ENCODE assay signal across 17 cellular contexts in the genomic region with DNA sequence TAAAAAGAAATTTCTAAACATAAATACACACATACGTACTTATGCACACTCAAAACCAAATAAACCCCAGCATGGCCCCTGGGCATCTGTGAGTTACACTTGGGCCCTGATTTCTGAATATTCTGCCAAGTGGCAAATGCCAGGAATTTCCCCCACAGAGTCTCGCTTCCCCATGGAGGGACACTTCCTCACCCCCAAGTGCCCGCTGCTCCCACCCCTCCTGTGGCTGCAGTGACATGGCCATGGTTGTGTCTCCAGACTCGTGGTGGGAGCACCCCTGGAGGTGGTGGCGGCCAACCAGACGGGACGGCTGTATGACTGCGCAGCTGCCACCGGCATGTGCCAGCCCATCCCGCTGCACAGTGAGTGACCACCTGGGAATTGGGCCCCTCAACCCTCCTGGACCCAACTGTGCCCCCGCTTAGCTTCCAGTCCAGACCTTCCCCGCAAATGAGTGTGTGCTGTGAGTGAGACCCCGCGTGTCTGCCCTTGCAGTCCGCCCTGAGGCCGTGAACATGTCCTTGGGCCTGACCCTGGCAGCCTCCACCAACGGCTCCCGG. TPM values are rescaled to one million over a fixed set of nuclear protein-coding genes. Genes with fewer than 3 reads are reported as not detected.
DNase-seq lines count a peak whose midpoint lies in the region; ATAC-seq, FAIRE-seq and TF ChIP-seq lines count a peak whose summit lies in the region.
"Had no signal": no experiment of that assay in that cellular context is flagged by ENCODE, and none has a peak within 500 bp of the region (broad histone marks: within the 10 kb centered on the region; RNA-seq: fewer than 3 reads in every experiment).

No MANE protein-coding gene starts in this region.

- CTCF ChIA-PET in SK-N-SH (lab: Yijun Ruan, JAX) = no interaction called here
- CTCF ChIA-PET in WTC11 (lab: Charles Lee) = no interaction called here

- H3K9me3 Mint-ChIP-seq in GM23338 (peaks cover 12% of the 10 kb centered on the region; the same call in 1 of the 3 replicates), WTC11 (peaks cover 11% of the 10 kb centered on the region)

- H3K36me3 Mint-ChIP-seq in GM23338 (ENCODE audit: low read depth) (no peaks in the 10 kb centered on the region), WTC11 (no peaks in the 10 kb centered on the region)
- H3K36me3 Mint-ChIP-seq: CD4-positive, CD25-positive, alpha-beta regulatory T cell had no signal

- ATAC-seq in SK-N-SH treated with all-trans-retinoic acid at 6 μM for 48 hours (peak; percentile 23), GM23338 (no peak), WTC11 (no peak)

- no peak overlapping the region for H4K91ac ChIP-seq in trophoblast cell (ENCODE audit: low read depth, low read length)

- no peak overlapping the region for H3K4ac ChIP-seq in trophoblast cell (ENCODE audit: low read depth, low read length)

- H3K4me3 ChIP-seq in SK-N-SH (ENCODE audit: low read depth in 2 of 2, low read length in 1 of 2) (no peak overlapping the region), kidney (ENCODE audit: low read length in 2 of 2) (no peak overlapping the region), trophoblast cell (ENCODE audit: low read depth, low read length) (no peak overlapping the region), GM23338 (no peak overlapping the region)

- intact Hi-C loops in kidney (cut with DNase I) = no loop called here

- H3K4me1 Mint-ChIP-seq in GM23338 (peaks cover 7% of the 10 kb centered on the region; the same call in 2 of the 3 replicates), WTC11 (peaks cover 6% of the 10 kb centered on the region; the same call in 1 of the 2 replicates)

- no peaks in the 10 kb centered on the region for H3K4me1 ChIP-seq in SK-N-SH (ENCODE audit: control insufficient read depth in 1 of 2, insufficient read depth in 2 of 2, low read depth in 1 of 2, low read length in 1 of 2)
- H3K4me1 ChIP-seq in kidney (ENCODE audit: control insufficient read depth in 1 of 2, insufficient read depth in 1 of 2, low read depth in 1 of 2, low read length in 2 of 2) = no peaks in the 10 kb centered on the region
- H3K4me1 ChIP-seq in trophoblast cell (ENCODE audit: control insufficient read depth in 1 of 2, insufficient read depth in 2 of 2, low read length in 2 of 2) = no peaks in the 10 kb centered on the region
- no peaks in the 10 kb centered on the region for H3K4me1 ChIP-seq in GM23338 (ENCODE audit: insufficient read depth)

- no peak overlapping the region for H2AK5ac ChIP-seq in trophoblast cell (ENCODE audit: low read length)

- H3K27ac Mint-ChIP-seq in GM23338 (no peak overlapping the region), WTC11 (no peak overlapping the region)
- H3K27ac Mint-ChIP-seq: CD4-positive, CD25-positive, alpha-beta regulatory T cell had no signal

- H3K79me1 ChIP-seq in trophoblast cell (ENCODE audit: low read length) = no peaks in the 10 kb centered on the region

- H3K9ac ChIP-seq in SK-N-SH = no peak overlapping the region
- H3K9ac ChIP-seq in kidney (ENCODE audit: low read length in 2 of 2) = no peak overlapping the region
- H3K9ac ChIP-seq in trophoblast cell (ENCODE audit: low read length) = no peak overlapping the region

- H3K27me3 Mint-ChIP-seq in GM23338 (ENCODE audit: insufficient read depth, low read depth, poor library complexity) (peaks cover 2% of the 10 kb centered on the region), WTC11 (ENCODE audit: low read depth) (no peaks in the 10 kb centered on the region; the same call in 1 of the 2 replicates)
- H3K27me3 Mint-ChIP-seq: IgD-negative memory B cell had no signal

- H3F3A ChIP-seq in SK-N-SH (replicated peaks; ENCODE audit: insufficient read depth) (no peaks in the 10 kb centered on the region), GM23338 (replicated peaks; ENCODE audit: low read depth) (no peaks in the 10 kb centered on the region)

- H3K79me2 ChIP-seq in SK-N-SH (ENCODE audit: insufficient read depth) (no peaks in the 10 kb centered on the region), trophoblast cell (ENCODE audit: control insufficient read depth, insufficient read depth, low read length, poor library complexity) (no peaks in the 10 kb centered on the region), GM23338 (replicated peaks; ENCODE audit: insufficient read depth) (no peaks in the 10 kb centered on the region)

- H4K20me1 ChIP-seq in SK-N-SH (ENCODE audit: insufficient read depth) (no peaks in the 10 kb centered on the region), GM23338 (replicated peaks; ENCODE audit: insufficient read depth) (no peaks in the 10 kb centered on the region)

- TF ChIP-seq RAD21 in SK-N-SH (IDR thresholded peaks at IDR 0.05; ENCODE audit: low read length) = no peak

- no peak overlapping the region for H2BK12ac ChIP-seq in trophoblast cell (ENCODE audit: low read length)

- H2BK5ac ChIP-seq in trophoblast cell (ENCODE audit: low read depth, low read length, poor library complexity) = no peak overlapping the region

- H3K9me3 ChIP-seq in SK-N-SH = no peaks in the 10 kb centered on the region
- no peaks in the 10 kb centered on the region for H3K9me3 ChIP-seq in kidney (ENCODE audit: control insufficient read depth in 1 of 2, low read length in 2 of 2)
- H3K9me3 ChIP-seq in trophoblast cell (ENCODE audit: insufficient read depth, low read depth, low read length) = peaks cover 11% of the 10 kb centered on the region

- no peak overlapping the region for H2AFZ ChIP-seq in SK-N-SH (ENCODE audit: low read depth)
- H2AFZ ChIP-seq in trophoblast cell (ENCODE audit: insufficient read depth, low read length, poor library complexity) = no peak overlapping the region
- no peak overlapping the region for H2AFZ ChIP-seq in GM23338

- H3K14ac ChIP-seq in trophoblast cell (ENCODE audit: low read length) = no peak overlapping the region

- no peak overlapping the region for H3K4me2 ChIP-seq in SK-N-SH
- no peak overlapping the region for H3K4me2 ChIP-seq in trophoblast cell (ENCODE audit: low read length)
- no peak overlapping the region for H3K4me2 ChIP-seq in GM23338

- TF ChIP-seq CTCF in SK-N-SH (IDR thresholded peaks at IDR 0.05) (no peak), kidney (IDR thresholded peaks at IDR 0.05; ENCODE audit: borderline replicate concordance, extremely low read depth, insufficient read depth) (no peak), GM23338 (conservative IDR thresholded peaks at IDR 0.05; ENCODE audit: low read depth in 2 of 2) (no peak), WTC11 (IDR thresholded peaks at IDR 0.05) (no peak)

- no peak overlapping the region for H3K18ac ChIP-seq in trophoblast cell (ENCODE audit: low read length)

- H3K27ac ChIP-seq in SK-N-SH (ENCODE audit: low read depth in 2 of 2, low read length in 1 of 2) (no peak overlapping the region), kidney (ENCODE audit: low read depth in 2 of 2, low read length in 2 of 2) (no peak overlapping the region), trophoblast cell (ENCODE audit: low read depth, low read length) (no peak overlapping the region), GM23338 (ENCODE audit: low read depth) (no peak overlapping the region)
- H3K27ac ChIP-seq: 22Rv1 had no signal

- no peak for TF ChIP-seq EP300 in SK-N-SH (IDR thresholded peaks at IDR 0.05; ENCODE audit: borderline replicate concordance in 1 of 2, low read depth in 1 of 2, low read length in 1 of 2)

- peak overlapping the region; percentile 45 for H4K12ac ChIP-seq in trophoblast cell (ENCODE audit: low read depth, low read length)

- H2BK120ac ChIP-seq in trophoblast cell (ENCODE audit: insufficient read depth, low read length, poor library complexity) = no peak overlapping the region

- no peaks in the 10 kb centered on the region for H3K9me2 ChIP-seq in SK-N-SH
- no peaks in the 10 kb centered on the region for H3K9me2 ChIP-seq in GM23338 (ENCODE audit: insufficient read depth)

- WGBS in SK-N-SH (ENCODE audit: low lambda C conversion rate) = 15% methylated on average over 11 of the region's 18 CpGs
- no CpG with 5 or more reads among the region's 18 CpGs for WGBS in trophoblast cell (ENCODE audit: extremely low coverage, insufficient coverage, insufficient read length)

- H4K8ac ChIP-seq in trophoblast cell (ENCODE audit: low read depth, low read length) = no peak overlapping the region

- no peaks in the 10 kb centered on the region for H3K36me3 ChIP-seq in SK-N-SH (replicated peaks in 1 of 2; ENCODE audit: control insufficient read depth in 1 of 2, insufficient read depth in 2 of 2, low read length in 1 of 2)
- no peaks in the 10 kb centered on the region for H3K36me3 ChIP-seq in kidney (ENCODE audit: control insufficient read depth in 1 of 2, insufficient read depth in 2 of 2, low read length in 2 of 2)
- no peaks in the 10 kb centered on the region for H3K36me3 ChIP-seq in trophoblast cell (ENCODE audit: control insufficient read depth in 1 of 2, insufficient read depth in 2 of 2, low read length in 2 of 2)
- no peaks in the 10 kb centered on the region for H3K36me3 ChIP-seq in GM23338 (ENCODE audit: insufficient read depth)

- DNase-seq in SK-N-SH (no peak), kidney (peak; percentile 58), trophoblast cell (peak in 1 of 2 donors; percentile 10), NCI-H82 (lab: John Stamatoyannopoulos, UW) (no peak), GM23338 (ENCODE audit: low spot score) (no peak), WTC11 (ENCODE audit: low spot score) (no peak)
- DNase-seq: CD4-positive, CD25-positive, alpha-beta regulatory T cell; DMS53; GF-D8; HCEC 1CT had no signal

- H3K23ac ChIP-seq in trophoblast cell (ENCODE audit: low read length) = no peak overlapping the region

- no peak for FAIRE-seq in kidney (lab: Jason Lieb, UNC)
- FAIRE-seq: GM19239 had no signal

- H3K4me3 Mint-ChIP-seq in GM23338 = no peak overlapping the region
- no peak overlapping the region for H3K4me3 Mint-ChIP-seq in WTC11
- H3K4me3 Mint-ChIP-seq: CD4-positive, CD25-positive, alpha-beta regulatory T cell; IgD-negative memory B cell had no signal

- POLR2A ChIA-PET in SK-N-SH (lab: Yijun Ruan, JAX) = no interaction called here
- POLR2A ChIA-PET in WTC11 (lab: Charles Lee) = no interaction called here

- H3K27me3 ChIP-seq in SK-N-SH (ENCODE audit: insufficient read depth) (peaks cover 22% of the 10 kb centered on the region; the same call in 1 of the 2 replicates), trophoblast cell (ENCODE audit: insufficient read depth, low read length) (no peaks in the 10 kb centered on the region), GM23338 (ENCODE audit: insufficient read depth) (no peaks in the 10 kb centered on the region)

RNA-seq across cellular contexts. Expression of gene ITGAD, which starts 4.0 kb away (rescaled TPM):
- not detected in 2 replicates for polyA plus RNA-seq in SK-N-SH (2012; rRNA removed)
- polyA plus RNA-seq in SK-N-SH (2012; cell fraction: cytosol; rRNA removed) = not detected in 2 replicates
- not detected in 2 replicates for polyA plus RNA-seq in SK-N-SH (2012; cell fraction: nucleus; rRNA removed)
- total RNA-seq in kidney = 0.13 TPM
- not detected for polyA plus RNA-seq in kidney (ENCODE audit: insufficient read depth, low read depth, low replicate concordance)
- polyA plus RNA-seq in trophoblast cell (2013) = not detected in 2 replicates
- not detected in 2 replicates for total RNA-seq in GM23338 (2014; rRNA removed; shearing (Covaris generic))
- not detected in 2 replicates for polyA plus RNA-seq in GM23338 (2016; fragmentation: Nextera tagmentation; extraction: Ambion mirVana)
- total RNA-seq in WTC11 (2021) = not detected in 3 replicates
- total RNA-seq: A673; CD4-positive, CD25-positive, alpha-beta regulatory T cell; H4 had no signal
- polyA plus RNA-seq: BJ; CD4-positive, CD25-positive, alpha-beta regulatory T cell; IgD-negative memory B cell had no signal

RNA-seq across cellular contexts. Expression of gene COX6A2, which starts 31.0 kb away (rescaled TPM):
- polyA plus RNA-seq in SK-N-SH (2012; rRNA removed) = not detected in 2 replicates
- polyA plus RNA-seq in SK-N-SH (2012; cell fraction: cytosol; rRNA removed) = not detected in 2 replicates
- polyA plus RNA-seq in SK-N-SH (2012; cell fraction: nucleus; rRNA removed) = not detected in 2 replicates
- not detected for total RNA-seq in kidney
- 5.5 TPM for polyA plus RNA-seq in kidney (ENCODE audit: insufficient read depth, low read depth, low replicate concordance)
- not detected in 2 replicates for polyA plus RNA-seq in trophoblast cell (2013)
- total RNA-seq in GM23338 (2014; rRNA removed; shearing (Covaris generic)) = not detected in 2 replicates
- 4.7 and 6.0 TPM in 2 replicates for polyA plus RNA-seq in GM23338 (2016; fragmentation: Nextera tagmentation; extraction: Ambion mirVana)
- total RNA-seq in WTC11 (2021) = 0.48 to 1.0 TPM in 2 of 3 replicates, not detected in the other
- total RNA-seq: A673; CD4-positive, CD25-positive, alpha-beta regulatory T cell; H4 had no signal
- polyA plus RNA-seq: BJ; CD4-positive, CD25-positive, alpha-beta regulatory T cell; IgD-negative memory B cell had no signal

RNA-seq across cellular contexts. Expression of gene ITGAX, which starts 42.2 kb away (rescaled TPM):
- polyA plus RNA-seq in SK-N-SH (2012; rRNA removed) = 0.44 and 0.66 TPM in 2 replicates
- polyA plus RNA-seq in SK-N-SH (2012; cell fraction: cytosol; rRNA removed) = 0.30 and 0.38 TPM in 2 replicates
- 0.81 and 1.3 TPM in 2 replicates for polyA plus RNA-seq in SK-N-SH (2012; cell fraction: nucleus; rRNA removed)
- 11.9 TPM for total RNA-seq in kidney
- polyA plus RNA-seq in kidney (ENCODE audit: insufficient read depth, low read depth, low replicate concordance) = 0.37 TPM
- polyA plus RNA-seq in trophoblast cell (2013) = not detected in 2 replicates
- 0.12 TPM in 1 of 2 replicates, not detected in the other for total RNA-seq in GM23338 (2014; rRNA removed; shearing (Covaris generic))
- not detected in 2 replicates for polyA plus RNA-seq in GM23338 (2016; fragmentation: Nextera tagmentation; extraction: Ambion mirVana)
- total RNA-seq in WTC11 (2021) = 0.25 to 0.33 TPM (median 0.32 TPM) in 3 replicates
- total RNA-seq: A673 had no signal
- polyA plus RNA-seq: BJ had no signal

RNA-seq across cellular contexts. Expression of gene ZNF843, which starts 45.4 kb away (rescaled TPM):
- polyA plus RNA-seq in SK-N-SH (2012; rRNA removed) = 0.45 and 0.61 TPM in 2 replicates
- polyA plus RNA-seq in SK-N-SH (2012; cell fraction: cytosol; rRNA removed) = 0.28 and 0.49 TPM in 2 replicates
- 0.35 and 0.46 TPM in 2 replicates for polyA plus RNA-seq in SK-N-SH (2012; cell fraction: nucleus; rRNA removed)
- total RNA-seq in kidney = 1.4 TPM
- polyA plus RNA-seq in kidney (ENCODE audit: insufficient read depth, low read depth, low replicate concordance) = 0.67 TPM
- polyA plus RNA-seq in trophoblast cell (2013) = 0.53 and 0.70 TPM in 2 replicates
- 0.35 TPM in 1 of 2 replicates, not detected in the other for total RNA-seq in GM23338 (2014; rRNA removed; shearing (Covaris generic))
- not detected in 2 replicates for polyA plus RNA-seq in GM23338 (2016; fragmentation: Nextera tagmentation; extraction: Ambion mirVana)
- total RNA-seq in WTC11 (2021) = 0.48 to 0.71 TPM (median 0.50 TPM) in 3 replicates
- polyA plus RNA-seq: IgD-negative memory B cell had no signal
